20 cellular contexts compared by ENCODE assay signal in the genomic region with DNA sequence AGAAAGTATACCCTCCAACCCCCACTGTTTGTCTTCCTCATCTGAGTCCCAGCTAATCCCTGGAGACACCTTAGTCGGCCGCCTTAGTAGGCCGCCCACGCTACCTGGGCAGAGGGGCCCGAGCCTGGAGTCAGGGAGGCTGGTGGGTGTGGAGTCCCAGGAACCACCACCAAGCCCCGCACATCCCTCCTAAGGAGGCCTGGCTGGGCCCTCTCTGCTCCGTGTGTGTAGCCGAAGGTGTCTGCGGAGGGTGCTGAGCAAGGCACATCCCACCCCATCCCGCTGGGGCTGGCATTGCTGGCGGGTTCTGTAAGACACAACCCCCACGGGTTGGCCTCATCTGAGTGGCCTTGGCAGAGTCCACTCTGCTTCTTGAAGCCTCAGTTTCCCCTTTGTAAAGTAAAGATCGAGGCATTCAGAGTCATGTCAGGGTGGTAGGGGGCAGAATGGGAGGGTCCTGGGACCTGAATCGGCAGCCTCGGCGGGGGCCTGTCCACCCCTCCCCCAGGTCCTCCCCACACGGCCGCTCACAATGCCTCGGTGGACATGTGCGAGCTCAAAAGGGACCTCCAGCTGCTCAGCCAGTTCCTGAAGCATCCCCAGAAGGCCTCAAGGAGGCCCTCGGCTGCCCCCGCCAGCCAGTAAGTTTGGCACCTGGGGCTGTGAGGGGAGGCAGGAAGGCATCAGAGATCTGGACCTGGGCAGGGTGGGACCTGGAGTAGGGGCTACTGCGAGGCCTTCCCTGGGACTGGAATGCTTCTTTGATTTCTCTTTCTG. TPM values are rescaled to one million over a fixed set of nuclear protein-coding genes. Genes with fewer than 3 reads are reported as not detected.
A peak's percentile ranks its signal among the peaks of the same experiment; 100 is the strongest.
DNase-seq lines count a peak whose midpoint lies in the region; ATAC-seq lines count a peak whose summit lies in the region.
"Had no signal": no experiment of that assay in that cellular context is flagged by ENCODE, and none has a peak within 500 bp of the region (broad histone marks: within the 10 kb centered on the region; RNA-seq: fewer than 3 reads in every experiment).

No MANE protein-coding gene starts in this region.

- H3K4me1 ChIP-seq in CD8-positive, alpha-beta memory T cell (ENCODE audit: insufficient read depth, low read length), result peaks cover 44% of the 10 kb centered on the region
- H3K4me1 ChIP-seq in SJSA1 (replicated peaks) (peaks cover 27% of the 10 kb centered on the region), neuronal stem cell (ENCODE audit: control insufficient read depth in 2 of 2, insufficient read depth in 1 of 2, low read depth in 1 of 2, low read length in 2 of 2) (peaks cover 11 to 14% of the 10 kb centered on the region in 2 donors)
- H3K4me1 ChIP-seq: SJCRH30 had no signal

- H3K36me3 Mint-ChIP-seq in CD8-positive, alpha-beta memory T cell, result no peaks in the 10 kb centered on the region
- peaks cover 53 to 68% (median 55%) of the 10 kb centered on the region in 3 donors for H3K36me3 Mint-ChIP-seq in immature natural killer cell

- peak overlapping the region; percentile 74 for H3K18ac ChIP-seq in neuronal stem cell (ENCODE audit: low read length)

- ATAC-seq in GM21515 (IDR thresholded peaks at IDR 0.05; ENCODE audit: unreplicated experiment) (no peak), HG02798 (IDR thresholded peaks at IDR 0.05; ENCODE audit: poor library complexity, unreplicated experiment) (no peak)
- ATAC-seq: HepG2 had no signal

- no peak overlapping the region for H2AFZ ChIP-seq in neuronal stem cell (ENCODE audit: low read length)
- H2AFZ ChIP-seq: PC-9 had no signal

- H3K27me3 Mint-ChIP-seq in CD8-positive, alpha-beta memory T cell, result no peaks in the 10 kb centered on the region
- peaks cover 2 to 24% (median 4%) of the 10 kb centered on the region in 3 donors for H3K27me3 Mint-ChIP-seq in immature natural killer cell (ENCODE audit: low read depth in 3 of 3)

- POLR2A ChIA-PET in CD8-positive, alpha-beta memory T cell (lab: Charles Lee), result interaction anchor here (0.5 kb wide), 1 partner anchor 43 kb away, joined by 3 read pairs; no protein-coding TSS in a partner anchor

- no peak overlapping the region for H4K91ac ChIP-seq in neuronal stem cell (ENCODE audit: low read depth, low read length, poor library complexity)

- peak overlapping the region; percentile 33 for H3K9ac ChIP-seq in neuronal stem cell (ENCODE audit: low read depth, low read length, poor library complexity)
- H3K9ac ChIP-seq: KMS-11 had no signal

- peak overlapping the region; percentile 22 for H2AK5ac ChIP-seq in neuronal stem cell (ENCODE audit: low read depth, low read length)

- H3K4ac ChIP-seq in neuronal stem cell (ENCODE audit: low read length), result no peak overlapping the region

- peak overlapping the region; percentile 10 for H3K14ac ChIP-seq in neuronal stem cell (ENCODE audit: low read length)

- no peak overlapping the region for H4K8ac ChIP-seq in neuronal stem cell (ENCODE audit: low read depth, low read length)

- no peaks in the 10 kb centered on the region for H3K9me3 Mint-ChIP-seq in CD8-positive, alpha-beta memory T cell
- no peaks in the 10 kb centered on the region for H3K9me3 Mint-ChIP-seq in immature natural killer cell
- H3K9me3 Mint-ChIP-seq: HFFc6 had no signal

- H2BK120ac ChIP-seq in neuronal stem cell (ENCODE audit: low read depth, low read length), result peak overlapping the region; percentile 83

- WGBS in neuronal stem cell (ENCODE audit: extremely low coverage in 2 of 2, insufficient read length in 2 of 2, insufficient replicate concordance in 1 of 2), 2 donors, result no CpG with 5 or more reads among the region's 23 CpGs

- H2BK15ac ChIP-seq in neuronal stem cell (ENCODE audit: low read length), result no peak overlapping the region

- H3K9me3 ChIP-seq in CD8-positive, alpha-beta memory T cell (ENCODE audit: low read length), result no peaks in the 10 kb centered on the region
- H3K9me3 ChIP-seq in SJSA1 (replicated peaks) (no peaks in the 10 kb centered on the region), neuronal stem cell (replicated peaks in 1 of 2; ENCODE audit: control insufficient read depth in 2 of 2, insufficient read depth in 1 of 2, low read depth in 1 of 2, low read length in 2 of 2) (no peaks in the 10 kb centered on the region)
- H3K9me3 ChIP-seq: SJCRH30 had no signal

- no peak overlapping the region for H2BK12ac ChIP-seq in neuronal stem cell (ENCODE audit: low read length)

- H3K23ac ChIP-seq in neuronal stem cell (ENCODE audit: low read depth, low read length, poor library complexity), result no peak overlapping the region

- no peak overlapping the region for H3K4me3 Mint-ChIP-seq in CD8-positive, alpha-beta memory T cell
- H3K4me3 Mint-ChIP-seq in immature natural killer cell, result peak overlapping the region; percentile 70 to 98 (median 82)
- H3K4me3 Mint-ChIP-seq: HFFc6 had no signal

- peak overlapping the region; percentile 89 for H2BK5ac ChIP-seq in neuronal stem cell (ENCODE audit: low read length)

- H3K4me1 Mint-ChIP-seq in CD8-positive, alpha-beta memory T cell, result peaks cover 40 to 54% (median 45%) of the 10 kb centered on the region in 3 donors
- H3K4me1 Mint-ChIP-seq in immature natural killer cell, result peaks cover 86 to 88% of the 10 kb centered on the region in 2 donors

- CTCF ChIA-PET in CD8-positive, alpha-beta memory T cell (lab: Charles Lee), result interaction anchor here (0.9 to 5.0 kb wide), 5 partner anchors 13 to 133 kb away, joined by 3 to 27 read pairs (median 4); no protein-coding TSS in a partner anchor

- no peaks in the 10 kb centered on the region for H3K79me1 ChIP-seq in neuronal stem cell (ENCODE audit: low read depth, low read length)

- no peaks in the 10 kb centered on the region for H3K27me3 ChIP-seq in CD8-positive, alpha-beta memory T cell (ENCODE audit: insufficient read depth, low read length, poor library complexity, severe bottlenecking)
- H3K27me3 ChIP-seq in SJSA1 (replicated peaks) (no peaks in the 10 kb centered on the region), neuronal stem cell (ENCODE audit: control insufficient read depth in 3 of 3, insufficient read depth in 3 of 3, low read depth in 1 of 3, low read length in 3 of 3) (no peaks in the 10 kb centered on the region)

- peak overlapping the region in 5 of 8 donors; percentile 21 to 96 (median 68) for H3K27ac Mint-ChIP-seq in CD8-positive, alpha-beta memory T cell
- H3K27ac Mint-ChIP-seq in immature natural killer cell, result peak overlapping the region; percentile 89 to 99 (median 96)
- H3K27ac Mint-ChIP-seq: HFFc6 had no signal

- H3K4me3 ChIP-seq in CD8-positive, alpha-beta memory T cell (ENCODE audit: low read length), result no peak overlapping the region
- H3K4me3 ChIP-seq in SJSA1 (no peak overlapping the region), neuronal stem cell (ENCODE audit: low read length in 2 of 2) (no peak overlapping the region)
- H3K4me3 ChIP-seq: PC-9, SJCRH30 had no signal

- no peak for DNase-seq in CD8-positive, alpha-beta memory T cell
- no peak for DNase-seq in SJSA1 (ENCODE audit: low read depth in 1 of 2, low spot score in 2 of 2)
- DNase-seq in immature natural killer cell, result no peak
- DNase-seq in neuronal stem cell (ENCODE audit: low spot score), result no peak
- no peak for DNase-seq in NCI-H146 treated with DMSO at 0.1 percent for 48 hours (lab: John Stamatoyannopoulos, UW; ENCODE audit: unreplicated experiment)
- DNase-seq: DMS 273 treated with DMSO at 0.1 percent for 48 hours, HFFc6, NCI-H1417 treated with DMSO at 0.1 percent for 48 hours, NCI-H2029, NCI-H526, PC-9, SJCRH30 had no signal

- H3K36me3 ChIP-seq in CD8-positive, alpha-beta memory T cell (ENCODE audit: insufficient read depth, low read length), result no peaks in the 10 kb centered on the region
- H3K36me3 ChIP-seq in SJSA1, result no peaks in the 10 kb centered on the region
- H3K36me3 ChIP-seq in neuronal stem cell (replicated peaks in 1 of 2; ENCODE audit: control insufficient read depth in 2 of 2, insufficient read depth in 2 of 2, low read length in 2 of 2), result peaks cover 40% of the 10 kb centered on the region in 2 donors
- H3K36me3 ChIP-seq: SJCRH30 had no signal

- no peak overlapping the region for H3K4me2 ChIP-seq in neuronal stem cell (ENCODE audit: insufficient read depth, low read length, poor library complexity, severe bottlenecking)
- H3K4me2 ChIP-seq: KMS-11, PC-9 had no signal

- no peak overlapping the region for H3K27ac ChIP-seq in CD8-positive, alpha-beta memory T cell (ENCODE audit: low read depth, low read length)
- H3K27ac ChIP-seq in SJSA1 (0 out of 2 replicates have a peak overlapping the region, but pooled peaks have one; percentile 19), neuronal stem cell (replicated peaks; ENCODE audit: low read length) (no peak overlapping the region)
- H3K27ac ChIP-seq: C4-2B, KMS-11, PC-9, SJCRH30 had no signal

RNA-seq across cellular contexts. Expression of a gene that starts 15.2 kb away (rescaled TPM):
- total RNA-seq in CD8-positive, alpha-beta memory T cell, result not detected
- polyA plus RNA-seq in CD8-positive, alpha-beta memory T cell, result not detected
- not detected in 2 replicates for total RNA-seq in SJSA1 (2014; rRNA removed; shearing (Covaris generic))
- 10 to 100 TPM; 13.1 to 18.4 (median 15.7) TPM for polyA plus RNA-seq in immature natural killer cell
- polyA plus RNA-seq in neuronal stem cell (2013, experiment 1 of 2), result 0.25 TPM
- polyA plus RNA-seq in neuronal stem cell (2013, experiment 2 of 2), result 0.33 TPM
- total RNA-seq: A673, G401, HFFc6, M059J, PC-9, SJCRH30 had no signal

RNA-seq across cellular contexts. Expression of a gene that starts 24.5 kb away (rescaled TPM):
- 10 to 100 TPM; 25.8 to 29.8 TPM for total RNA-seq in CD8-positive, alpha-beta memory T cell
- 51.9 TPM for polyA plus RNA-seq in CD8-positive, alpha-beta memory T cell
- 0.47 TPM in 1 of 2 replicates, not detected in the other for total RNA-seq in SJSA1 (2014; rRNA removed; shearing (Covaris generic))
- 100 to 1,000 TPM; 218 to 784 (median 395) TPM for polyA plus RNA-seq in immature natural killer cell
- 127 TPM for polyA plus RNA-seq in neuronal stem cell (2013, experiment 1 of 2)
- polyA plus RNA-seq in neuronal stem cell (2013, experiment 2 of 2), result 124 TPM

RNA-seq across cellular contexts. Expression of a gene that starts 41.7 kb away (rescaled TPM):
- not detected for total RNA-seq in CD8-positive, alpha-beta memory T cell
- not detected for polyA plus RNA-seq in CD8-positive, alpha-beta memory T cell
- not detected in 2 replicates for total RNA-seq in SJSA1 (2014; rRNA removed; shearing (Covaris generic))
- not detected for polyA plus RNA-seq in immature natural killer cell
- 0.28 TPM for polyA plus RNA-seq in neuronal stem cell (2013, experiment 1 of 2)
- polyA plus RNA-seq in neuronal stem cell (2013, experiment 2 of 2), result 0.21 TPM
- total RNA-seq: A673, G401, HFFc6, M059J, SJCRH30 had no signal

Comparison
In these comparisons a context has a peak if more than half of its experiments do, and no peak if none do; other contexts are left out.
1. H3K4me3 Mint-ChIP-seq: peak in immature natural killer cell (5 of 5); none in CD8-positive, alpha-beta memory T cell (0 of 7).
2. RNA of a gene that starts 24.5 kb away (total RNA-seq): 25.8 to 29.8 TPM in CD8-positive, alpha-beta memory T cell; 0.47 TPM in SJSA1; every median in the first group is over 10 times any median in the second.